Comparison of ENCODE assay signal across 2 cellular contexts in genomic region chr1:166493765-166494164, GRCh38.
DNase-seq lines count a peak whose midpoint lies in the region; ATAC-seq, FAIRE-seq and TF ChIP-seq lines count a peak whose summit lies in the region.
"Not testable (repeated sequence)": the region's sequence is repeated elsewhere in the genome, so short reads cannot be mapped to it uniquely, and the experiment has no call there.

No MANE protein-coding gene starts in this region.

- not testable (repeated sequence) for H3K4me1 ChIP-seq in HEK293 (ENCODE audit: control insufficient read depth, insufficient read depth, low read length)
- H3K4me1 ChIP-seq in K562 (replicated peaks in 1 of 2; ENCODE audit: control insufficient read depth in 2 of 2, insufficient read depth in 2 of 2, low read length in 2 of 2), result peaks cover 5 to 23% of the 10 kb centered on the region in 2 experiments; a peak in 4 of 5 replicates

- H3K9ac ChIP-seq in K562 (ENCODE audit: insufficient read depth in 1 of 2, low read depth in 2 of 2, low read length in 2 of 2), result not testable (repeated sequence)

- not testable (repeated sequence) for H3K9me3 ChIP-seq in HEK293 (ENCODE audit: control insufficient read depth, insufficient read depth, low read depth, low read length); K562 (replicated peaks; ENCODE audit: control insufficient read depth, insufficient read depth, low read depth, low read length)

- TF ChIP-seq EP300 in K562 (IDR thresholded peaks at IDR 0.05; ENCODE audit: low read length), result not testable (repeated sequence)

- not testable (repeated sequence) for H3K27me3 ChIP-seq in K562 (ENCODE audit: control insufficient read depth in 2 of 2, insufficient read depth in 2 of 2, low read length in 2 of 2)

- DNase-seq in K562 (ENCODE audit: extremely low read depth in 1 of 4, low spot score in 3 of 4), result not testable (repeated sequence)

- H3K79me2 ChIP-seq in K562 (ENCODE audit: control insufficient read depth, insufficient read depth, low read length), result not testable (repeated sequence)

- not testable (repeated sequence) for TF ChIP-seq POLR2A in K562 (conservative IDR thresholded peaks at IDR 0.05)

- TF ChIP-seq CTCF in HEK293 (tag by site-specific recombination; IDR thresholded peaks at IDR 0.05); K562 (IDR thresholded peaks at IDR 0.05 in 2 of 3, conservative IDR thresholded peaks at IDR 0.05 in 1 of 3; ENCODE audit: insufficient read depth in 2 of 3, low read depth in 1 of 3, low read length in 3 of 3): not testable (repeated sequence)

- not testable (repeated sequence) for H3K9me1 ChIP-seq in K562 (ENCODE audit: control insufficient read depth, insufficient read depth, low read length)

- H4K20me1 ChIP-seq in K562 (replicated peaks; ENCODE audit: control insufficient read depth, insufficient read depth, low read length), result not testable (repeated sequence)

- intact Hi-C loops in K562 (cut with micrococcal nuclease), result loop anchor here (5.0 kb wide), 1 partner anchor 94 kb away; no protein-coding TSS in a partner anchor

- H3K4me2 ChIP-seq in K562 (ENCODE audit: insufficient read depth, low read length), result not testable (repeated sequence)

- not testable (repeated sequence) for ATAC-seq in K562

- H3K36me3 ChIP-seq in HEK293 (ENCODE audit: control insufficient read depth in 2 of 2, insufficient read depth in 1 of 2, low read length in 2 of 2); K562 (ENCODE audit: control insufficient read depth, insufficient read depth, low read length): not testable (repeated sequence)

- in situ Hi-C loops in K562 (cut with MboI), result not testable (repeated sequence)

- 32% methylated on average over 2 of the region's 2 CpGs for WGBS in K562 (ENCODE audit: insufficient coverage, low coverage, missing lambda C conversion rate)

- FAIRE-seq in K562 (lab: Jason Lieb, UNC), result not testable (repeated sequence)

- H3K27ac ChIP-seq in HEK293 (ENCODE audit: extremely low read depth, low read depth, low read length); K562 (ENCODE audit: extremely low read depth, low read depth, low read length): not testable (repeated sequence)

- not testable (repeated sequence) for H3K4me3 ChIP-seq in HEK293 (ENCODE audit: low read depth, low read length); K562

- not testable (repeated sequence) for H2AFZ ChIP-seq in K562 (ENCODE audit: low read depth, low read length)

- not testable (repeated sequence) for TF ChIP-seq RAD21 in K562 (CRISPR knock-in tag; conservative IDR thresholded peaks at IDR 0.05 in 1 of 2, IDR thresholded peaks at IDR 0.05 in 1 of 2)

- not testable (repeated sequence) for BruUV-seq in K562 (replicated peaks; lab: Mats Ljungman, UMichigan)

- CTCF ChIA-PET in HEK293 (lab: Yijun Ruan, JAX); K562 (lab: Yijun Ruan, JAX; ENCODE audit: low intra/inter-chr PET ratio): not testable (repeated sequence)

- POLR2A ChIA-PET in HEK293 (lab: Yijun Ruan, JAX); K562 (lab: Yijun Ruan, JAX): not testable (repeated sequence)

TF ChIP-seq in HEK293, 187 proteins besides CTCF, POLR2A, EP300 and RAD21:
- peak; percentile 51 for TF ChIP-seq ZNF146 (tag by site-specific recombination; IDR thresholded peaks at IDR 0.05)

TF ChIP-seq in K562, 482 proteins besides CTCF, POLR2A, EP300 and RAD21:
- TF ChIP-seq KDM1A (IDR thresholded peaks at IDR 0.05) (peak in 1 of 2 experiments; percentile 35; a peak in 1 of 4 replicates), NFIX (CRISPR knock-in tag; IDR thresholded peaks at IDR 0.05; ENCODE audit: low read depth) (peak; percentile 38; the same call in 1 of the 2 replicates), BCOR (IDR thresholded peaks at IDR 0.05) (peak; percentile 50; the same call in 1 of the 2 replicates), NFIC (IDR thresholded peaks at IDR 0.05) (peak; percentile 81)
